9 cellular contexts compared by ENCODE assay signal in genomic region chr19:47229674-47230121, GRCh38. TPM values are rescaled to one million over a fixed set of nuclear protein-coding genes. Genes with fewer than 3 reads are reported as not detected.
DNase-seq lines count a peak whose midpoint lies in the region; ATAC-seq and TF ChIP-seq lines count a peak whose summit lies in the region.
"Had no signal": no experiment of that assay in that cellular context is flagged by ENCODE, and none has a peak within 500 bp of the region (broad histone marks: within the 10 kb centered on the region; RNA-seq: fewer than 3 reads in every experiment).

No MANE protein-coding gene starts in this region.

- H3K36me3 ChIP-seq in adrenal gland (replicated peaks in 1 of 2), result no peaks in the 10 kb centered on the region

- no peaks in the 10 kb centered on the region for H3K9me3 ChIP-seq in adrenal gland (replicated peaks in 1 of 3)

- ATAC-seq in GM19397 (IDR thresholded peaks at IDR 0.05; ENCODE audit: unreplicated experiment), result no peak
- ATAC-seq: foreskin keratinocyte had no signal

- peak; percentile 23 for DNase-seq in stimulated activated CD4-positive, alpha-beta T cell treated with anti-CD3 and anti-CD28 coated beads, Interleukin-4, amount 100 ng/mL, for 24 hours
- no peak for DNase-seq in stimulated activated CD4-positive, alpha-beta T cell treated with anti-CD3 and anti-CD28 coated beads, Interleukin-2, amount 100 ng/mL, for 24 hours
- DNase-seq in adrenal gland, result peak in 3 of 7 donors; percentile 40 to 73 (median 55)
- peak; percentile 13 for DNase-seq in kidney glomerular epithelial cell (lab: John Stamatoyannopoulos, UW)
- no peak for DNase-seq in T-helper 9 cell
- no peak for DNase-seq in ureter (ENCODE audit: low spot score)
- no peak for DNase-seq in midbrain (lab: John Stamatoyannopoulos, UW)

- 6 to 12% (median 9%) methylated on average over 10 to 11 of the region's 11 CpGs for WGBS in adrenal gland, 4 donors

- H3K4me3 ChIP-seq in adrenal gland, result peak overlapping the region in 2 of 4 donors; percentile 39 to 96

- intact Hi-C loops in adrenal gland (cut with DNase I), result no loop called here

- peak in 1 of 2 donors; percentile 28 for TF ChIP-seq POLR2A in adrenal gland (IDR thresholded peaks at IDR 0.05)

- TF ChIP-seq CTCF in adrenal gland (IDR thresholded peaks at IDR 0.05), result no peak

- no peaks in the 10 kb centered on the region for H3K27me3 ChIP-seq in adrenal gland
- H3K27me3 ChIP-seq: foreskin keratinocyte had no signal

- H3K4me1 ChIP-seq in adrenal gland (replicated peaks in 1 of 2), result peaks cover 32 to 35% of the 10 kb centered on the region in 2 donors

- peak overlapping the region in 4 of 5 donors; percentile 21 to 100 (median 99) for H3K27ac ChIP-seq in adrenal gland
- H3K27ac ChIP-seq: foreskin keratinocyte had no signal

RNA-seq across cellular contexts. Expression of gene BBC3, which starts 1.3 kb away (rescaled TPM):
- total RNA-seq in adrenal gland (10 to 100 TPM in 4 of 8 donors, 1 to 10 TPM in 4; 1.7 to 17.9 (median 10.1) TPM), ureter (9.9 TPM)
- polyA plus RNA-seq in adrenal gland, result 1 to 10 TPM in 2 of 3 donors, under 1 TPM in 1; 0.27 to 8.4 (median 4.4) TPM

RNA-seq across cellular contexts. Expression of gene CCDC9, which starts 26.6 kb away (rescaled TPM):
- total RNA-seq in adrenal gland, result 10 to 100 TPM; 12.8 to 52.9 (median 32.5) TPM
- polyA plus RNA-seq in adrenal gland, result 10 to 100 TPM; 23.2 to 86.5 (median 31.8) TPM
- total RNA-seq in ureter, result 37.2 TPM

RNA-seq across cellular contexts. Expression of gene INAFM1, which starts 45.0 kb away (rescaled TPM):
- 100 to 1,000 TPM in 1 of 8 donors, 10 to 100 TPM in 7; 18.1 to 183 (median 66.7) TPM for total RNA-seq in adrenal gland
- polyA plus RNA-seq in adrenal gland, result 100 to 1,000 TPM in 1 of 3 donors, 10 to 100 TPM in 1, 1 to 10 TPM in 1; 7.8 to 144 (median 62.0) TPM
- total RNA-seq in ureter, result 22.2 TPM

Comparison
In these comparisons a context has a peak if more than half of its experiments do, and no peak if none do; other contexts are left out.
1. DNase-seq: peak in stimulated activated CD4-positive, alpha-beta T cell treated with anti-CD3 and anti-CD28 coated beads, Interleukin-4, amount 100 ng/mL, for 24 hours (single experiment) and kidney glomerular epithelial cell (single experiment); none in stimulated activated CD4-positive, alpha-beta T cell treated with anti-CD3 and anti-CD28 coated beads, Interleukin-2, amount 100 ng/mL, for 24 hours (0 of 2), T-helper 9 cell (single experiment), ureter (single experiment) and midbrain (single experiment).